In genomic region chr16:9128346-9129342, GRCh38 we compare ENCODE assay signal across 9 cellular contexts. TPM values are rescaled to one million over a fixed set of nuclear protein-coding genes. Genes with fewer than 3 reads are reported as not detected.
DNase-seq lines count a peak whose midpoint lies in the region; ATAC-seq and TF ChIP-seq lines count a peak whose summit lies in the region.
"Had no signal": no experiment of that assay in that cellular context is flagged by ENCODE, and none has a peak within 500 bp of the region (broad histone marks: within the 10 kb centered on the region; RNA-seq: fewer than 3 reads in every experiment).

No MANE protein-coding gene starts in this region.

- DNase-seq in DND-41 (no peak), Panc1 (ENCODE audit: low read depth, low spot score) (no peak), dermis microvascular lymphatic vessel endothelial cell (ENCODE audit: low read depth in 2 of 2) (peak; percentile 55 to 62), osteocyte (ENCODE audit: extremely low spot score, unreplicated experiment) (peak; percentile 69), NCI-H1048 (lab: John Stamatoyannopoulos, UW) (no peak), HuH-7 (ENCODE audit: low spot score) (no peak)
- no peak for DNase-seq in stimulated activated CD4-positive, alpha-beta T cell treated with anti-CD3 and anti-CD28 coated beads, Interleukin-2, amount 100 ng/mL, for 24 hours
- DNase-seq: amygdala, GOT3 had no signal

- H3K27me3 Mint-ChIP-seq in osteocyte (ENCODE audit: unreplicated experiment): no peaks in the 10 kb centered on the region

- 0 out of 2 replicates have a peak, but pooled peaks cover 4% of the 10 kb centered on the region for H3K79me2 ChIP-seq in DND-41 (ENCODE audit: insufficient read depth, low read length)

- CTCF ChIA-PET in Panc1 (lab: Charles Lee): no interaction called here

- H3K9me3 ChIP-seq in DND-41 (ENCODE audit: insufficient read depth, low read length, severe bottlenecking): no peaks in the 10 kb centered on the region
- no peaks in the 10 kb centered on the region for H3K9me3 ChIP-seq in Panc1 (ENCODE audit: control insufficient read depth, insufficient read depth, low read depth, low read length)

- H3K36me3 Mint-ChIP-seq in osteocyte (ENCODE audit: unreplicated experiment): peaks cover 5% of the 10 kb centered on the region

- H3K27ac Mint-ChIP-seq in osteocyte (ENCODE audit: unreplicated experiment): peak overlapping the region; percentile 84

- H3K9ac ChIP-seq in DND-41 (ENCODE audit: low read depth, low read length): no peak overlapping the region

- H4K20me1 ChIP-seq in DND-41 (ENCODE audit: insufficient read depth, low read length): peaks cover 32% of the 10 kb centered on the region

- intact Hi-C loops in Panc1 (cut with micrococcal nuclease; ENCODE audit: unreplicated experiment): no loop called here

- no peak overlapping the region for H3K4me3 Mint-ChIP-seq in osteocyte (ENCODE audit: unreplicated experiment)

- H3K36me3 ChIP-seq in DND-41 (ENCODE audit: insufficient read depth, low read length) (peaks cover 17% of the 10 kb centered on the region), Panc1 (ENCODE audit: control insufficient read depth, insufficient read depth, low read length) (no peaks in the 10 kb centered on the region; the same call in 1 of the 2 replicates)

- no peak overlapping the region for H2AFZ ChIP-seq in DND-41 (ENCODE audit: low read depth, low read length)

- no peak for ATAC-seq in DND-41 (ENCODE audit: insufficient read depth, low read depth)
- ATAC-seq in Panc1: no peak; the same call in 1 of the 2 replicates

- no TSS peak for BruUV-seq in Panc1 (replicated peaks; lab: Mats Ljungman, UMichigan)

- peaks cover 18% of the 10 kb centered on the region for H3K4me1 Mint-ChIP-seq in osteocyte (ENCODE audit: unreplicated experiment)

- in situ Hi-C loops in Panc1 (cut with HindIII; ENCODE audit: low pct_unique_long_range_greater_than_20kb, low sequenced_read_pairs): no loop called here

- no peak overlapping the region for H3K4me3 ChIP-seq in DND-41 (ENCODE audit: low read depth in 1 of 2, low read length in 2 of 2)
- H3K4me3 ChIP-seq in Panc1 (ENCODE audit: low read depth in 2 of 2, low read length in 2 of 2): no peak overlapping the region

- POLR2A ChIA-PET in Panc1 (lab: Charles Lee): interaction anchor here (0.6 kb wide), 1 partner anchor 29 kb away, joined by 5 read pairs; no protein-coding TSS in a partner anchor

- H3K9me3 Mint-ChIP-seq in osteocyte (ENCODE audit: unreplicated experiment): no peaks in the 10 kb centered on the region

- TF ChIP-seq CTCF in DND-41 (IDR thresholded peaks at IDR 0.05; ENCODE audit: borderline replicate concordance, extremely low read depth, low read length, poor library complexity, severe bottlenecking): no peak
- TF ChIP-seq CTCF in Panc1 (IDR thresholded peaks at IDR 0.05): no peak
- no peak for TF ChIP-seq CTCF in osteocyte (IDR thresholded peaks at IDR 0.05)

- H3K27ac ChIP-seq in DND-41 (ENCODE audit: low read length) (peak overlapping the region; percentile 37; the same call in 1 of the 2 replicates), Panc1 (ENCODE audit: low read length) (peak overlapping the region; percentile 72)

- H3K27me3 ChIP-seq in DND-41 (ENCODE audit: insufficient read depth, low read length, poor library complexity) (no peaks in the 10 kb centered on the region), Panc1 (ENCODE audit: control insufficient read depth, insufficient read depth, low read length) (no peaks in the 10 kb centered on the region)

- H3K4me2 ChIP-seq in DND-41 (ENCODE audit: insufficient read depth, low read length): no peak overlapping the region

- H3K4me1 ChIP-seq in DND-41 (ENCODE audit: insufficient read depth, low read length): peaks cover 41% of the 10 kb centered on the region
- peaks cover 45% of the 10 kb centered on the region for H3K4me1 ChIP-seq in Panc1 (ENCODE audit: control insufficient read depth, insufficient read depth, low read length)

RNA-seq across cellular contexts. Expression of gene HAPSTR1, which starts 37.2 kb away (rescaled TPM):
- total RNA-seq in Panc1 (2021; ENCODE audit: unreplicated experiment) (49.9 TPM), dermis microvascular lymphatic vessel endothelial cell (45.7 and 50.7 TPM in 2 replicates), osteocyte (73.4 and 80.2 TPM in 2 replicates)
- 15.7 TPM for polyA plus RNA-seq in Panc1 (2012; ENCODE audit: insufficient read length)

Comparison
In these comparisons a context has a peak if more than half of its experiments do, and no peak if none do; other contexts are left out.
1. DNase-seq: peak in dermis microvascular lymphatic vessel endothelial cell (2 of 2) and osteocyte (single experiment); none in DND-41 (single experiment), Panc1 (single experiment), stimulated activated CD4-positive, alpha-beta T cell treated with anti-CD3 and anti-CD28 coated beads, Interleukin-2, amount 100 ng/mL, for 24 hours (0 of 2), NCI-H1048 (single experiment) and HuH-7 (single experiment).